1 cellular context compared by ENCODE assay signal in genomic region chr5:124764992-124765611, GRCh38.
TF ChIP-seq lines count a peak whose summit lies in the region.

No MANE protein-coding gene starts in this region.

TF ChIP-seq in HepG2, 621 proteins besides CTCF, POLR2A, EP300 and RAD21 (continued from another document and continues in another):
- TF ChIP-seq HNF1A (IDR thresholded peaks at IDR 0.05; ENCODE audit: low read depth), result peak; percentile 25; the same call in 1 of the 2 replicates
- TF ChIP-seq HNF1A (CRISPR knock-in tag; IDR thresholded peaks at IDR 0.05; ENCODE audit: borderline replicate concordance), result no peak
- no peak for TF ChIP-seq RERE (CRISPR knock-in tag; IDR thresholded peaks at IDR 0.05; ENCODE audit: low read depth)
- no peak for TF ChIP-seq ZNF792 (CRISPR knock-in tag; IDR thresholded peaks at IDR 0.05)
- TF ChIP-seq ZGPAT (CRISPR knock-in tag; IDR thresholded peaks at IDR 0.05), result 0 out of 2 replicates have a peak, but pooled peaks have one; percentile 45
- TF ChIP-seq SP5 (CRISPR knock-in tag; IDR thresholded peaks at IDR 0.05; ENCODE audit: borderline replicate concordance, low read depth), result no peak
- TF ChIP-seq CREB1 (IDR thresholded peaks at IDR 0.05), result no peak
- no peak for TF ChIP-seq CREB1 (CRISPR knock-in tag; IDR thresholded peaks at IDR 0.05)
- no peak for TF ChIP-seq TAF1 (CRISPR knock-in tag; IDR thresholded peaks at IDR 0.05)
- no peak for TF ChIP-seq ZSCAN22 (CRISPR knock-in tag; IDR thresholded peaks at IDR 0.05)
- TF ChIP-seq DZIP1 (CRISPR knock-in tag; IDR thresholded peaks at IDR 0.05), result no peak
- TF ChIP-seq ZNF558 (CRISPR knock-in tag; IDR thresholded peaks at IDR 0.05; ENCODE audit: borderline replicate concordance), result no peak
- no peak for TF ChIP-seq SOX13 (IDR thresholded peaks at IDR 0.05)
- TF ChIP-seq SOX13 (CRISPR knock-in tag; conservative IDR thresholded peaks at IDR 0.05 in 1 of 2, IDR thresholded peaks at IDR 0.05 in 1 of 2), result peak in 1 of 2 experiments; percentile 90; a peak in 2 of 4 replicates
- no peak for TF ChIP-seq ZNF772 (CRISPR knock-in tag; IDR thresholded peaks at IDR 0.05)
- TF ChIP-seq ARID4A (CRISPR knock-in tag; IDR thresholded peaks at IDR 0.05; ENCODE audit: borderline replicate concordance), result no peak
- TF ChIP-seq SOX6 (IDR thresholded peaks at IDR 0.05), result no peak
- peak; percentile 88 for TF ChIP-seq SOX6 (CRISPR knock-in tag; IDR thresholded peaks at IDR 0.05)
- TF ChIP-seq GATAD2A (CRISPR knock-in tag; IDR thresholded peaks at IDR 0.05), result peak; percentile 71
- no peak for TF ChIP-seq ZNF468 (CRISPR knock-in tag; IDR thresholded peaks at IDR 0.05)
- TF ChIP-seq ATF3 (CRISPR knock-in tag; IDR thresholded peaks at IDR 0.05), result no peak
- no peak for TF ChIP-seq SP4 (CRISPR knock-in tag; IDR thresholded peaks at IDR 0.05)
- no peak for TF ChIP-seq ZNF850 (CRISPR knock-in tag; conservative IDR thresholded peaks at IDR 0.05)
- TF ChIP-seq PITX1 (CRISPR knock-in tag; IDR thresholded peaks at IDR 0.05), result no peak
- TF ChIP-seq ATF5 (CRISPR knock-in tag; IDR thresholded peaks at IDR 0.05; ENCODE audit: low read depth), result no peak
- no peak for TF ChIP-seq THAP8 (CRISPR knock-in tag; IDR thresholded peaks at IDR 0.05; ENCODE audit: borderline replicate concordance)
- no peak for TF ChIP-seq FLYWCH1 (CRISPR knock-in tag; IDR thresholded peaks at IDR 0.05)
- no peak for TF ChIP-seq YY1 (IDR thresholded peaks at IDR 0.05; ENCODE audit: insufficient read depth, insufficient replicate concordance, low read depth, low read length)
- peak; percentile 76; the same call in 1 of the 2 replicates for TF ChIP-seq AHDC1 (CRISPR knock-in tag; IDR thresholded peaks at IDR 0.05; ENCODE audit: borderline replicate concordance)
